ENCODE assay signal across 1 cellular context in the genomic region with DNA sequence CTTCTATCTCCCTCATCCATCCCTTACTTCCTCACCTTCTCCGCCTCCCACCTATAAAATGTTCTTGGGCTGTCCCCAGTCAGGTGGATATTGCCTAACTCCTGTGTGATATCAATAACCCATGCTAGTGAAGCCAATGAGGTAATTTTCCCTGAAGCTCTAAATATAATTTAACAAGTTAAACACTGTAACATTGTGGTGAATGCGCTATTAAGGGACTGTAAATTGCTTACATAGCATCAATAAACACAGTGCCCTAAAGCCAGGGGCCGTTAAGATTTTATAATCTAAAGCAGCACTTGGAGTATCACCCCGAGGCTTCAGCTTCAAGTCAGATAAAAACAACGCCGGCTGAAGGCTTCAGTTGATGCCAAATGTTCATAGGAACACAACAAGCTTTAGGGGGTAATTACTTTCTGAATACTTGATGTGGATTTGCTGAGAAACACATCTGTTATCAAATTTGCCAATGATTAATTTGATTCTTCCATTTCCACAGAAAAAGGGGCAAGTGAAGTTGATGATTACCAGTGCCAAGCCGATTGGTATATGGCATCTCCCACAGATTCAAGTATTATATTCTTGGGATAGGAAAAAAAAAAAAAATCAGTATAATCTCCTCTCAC.
TF ChIP-seq lines count a peak whose summit lies in the region.

No MANE protein-coding gene starts in this region.

TF ChIP-seq in HEK293, 187 proteins besides CTCF, POLR2A, EP300 and RAD21 (continued from another document and continues in another):
- no peak for TF ChIP-seq MEIS1 (CRISPR knock-in tag; IDR thresholded peaks at IDR 0.05; ENCODE audit: borderline replicate concordance)
- TF ChIP-seq ZNF214 (tag by site-specific recombination; IDR thresholded peaks at IDR 0.05; ENCODE audit: borderline replicate concordance), result no peak
- TF ChIP-seq, protein P1, sequence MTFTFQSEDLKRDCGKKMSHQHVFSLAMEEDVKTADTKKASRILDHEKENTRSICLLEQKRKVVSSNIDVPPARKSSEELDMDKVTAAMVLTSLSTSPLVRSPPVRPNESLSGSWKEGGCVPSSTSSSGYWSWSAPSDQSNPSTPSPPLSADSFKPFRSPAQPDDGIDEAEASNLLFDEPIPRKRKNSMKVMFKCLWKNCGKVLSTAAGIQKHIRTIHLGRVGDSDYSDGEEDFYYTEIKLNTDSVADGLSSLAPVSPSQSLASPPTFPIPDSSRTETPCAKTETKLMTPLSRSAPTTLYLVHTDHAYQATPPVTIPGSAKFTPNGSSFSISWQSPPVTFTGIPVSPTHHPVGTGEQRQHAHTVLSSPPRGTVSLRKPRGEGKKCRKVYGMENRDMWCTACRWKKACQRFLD (tag by site-specific recombination; IDR thresholded peaks at IDR 0.05), result no peak
- peak; percentile 51; the same call in 1 of the 2 replicates for TF ChIP-seq OSR2 (tag by site-specific recombination; IDR thresholded peaks at IDR 0.05)
- no peak for TF ChIP-seq ZNF266 (tag by site-specific recombination; IDR thresholded peaks at IDR 0.05; ENCODE audit: low read depth)
- no peak for TF ChIP-seq SP3 (tag by site-specific recombination; IDR thresholded peaks at IDR 0.05)
- TF ChIP-seq, protein P2, sequence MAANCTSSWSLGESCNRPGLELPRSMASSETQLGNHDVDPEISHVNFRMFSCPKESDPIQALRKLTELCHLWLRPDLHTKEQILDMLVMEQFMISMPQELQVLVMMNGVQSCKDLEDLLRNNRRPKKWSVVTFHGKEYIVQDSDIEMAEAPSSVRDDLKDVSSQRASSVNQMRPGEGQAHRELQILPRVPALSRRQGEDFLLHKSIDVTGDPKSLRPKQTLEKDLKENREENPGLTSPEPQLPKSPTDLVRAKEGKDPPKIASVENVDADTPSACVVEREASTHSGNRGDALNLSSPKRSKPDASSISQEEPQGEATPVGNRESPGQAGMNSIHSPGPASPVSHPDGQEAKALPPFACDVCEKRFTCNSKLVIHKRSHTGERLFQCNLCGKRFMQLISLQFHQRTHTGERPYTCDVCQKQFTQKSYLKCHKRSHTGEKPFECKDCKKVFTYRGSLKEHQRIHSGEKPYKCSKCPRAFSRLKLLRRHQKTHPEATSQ (tag by site-specific recombination; IDR thresholded peaks at IDR 0.05), result no peak
- TF ChIP-seq ZNF792 (tag by site-specific recombination; IDR thresholded peaks at IDR 0.05), result no peak
- TF ChIP-seq ZNF501 (tag by site-specific recombination; IDR thresholded peaks at IDR 0.05), result no peak
- no peak for TF ChIP-seq ZFHX2 (tag by site-specific recombination; conservative IDR thresholded peaks at IDR 0.05)
- TF ChIP-seq, protein P3, sequence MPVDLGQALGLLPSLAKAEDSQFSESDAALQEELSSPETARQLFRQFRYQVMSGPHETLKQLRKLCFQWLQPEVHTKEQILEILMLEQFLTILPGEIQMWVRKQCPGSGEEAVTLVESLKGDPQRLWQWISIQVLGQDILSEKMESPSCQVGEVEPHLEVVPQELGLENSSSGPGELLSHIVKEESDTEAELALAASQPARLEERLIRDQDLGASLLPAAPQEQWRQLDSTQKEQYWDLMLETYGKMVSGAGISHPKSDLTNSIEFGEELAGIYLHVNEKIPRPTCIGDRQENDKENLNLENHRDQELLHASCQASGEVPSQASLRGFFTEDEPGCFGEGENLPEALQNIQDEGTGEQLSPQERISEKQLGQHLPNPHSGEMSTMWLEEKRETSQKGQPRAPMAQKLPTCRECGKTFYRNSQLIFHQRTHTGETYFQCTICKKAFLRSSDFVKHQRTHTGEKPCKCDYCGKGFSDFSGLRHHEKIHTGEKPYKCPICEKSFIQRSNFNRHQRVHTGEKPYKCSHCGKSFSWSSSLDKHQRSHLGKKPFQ (tag by site-specific recombination; IDR thresholded peaks at IDR 0.05), result no peak
- no peak for TF ChIP-seq ZNF311 (tag by site-specific recombination; IDR thresholded peaks at IDR 0.05; ENCODE audit: borderline replicate concordance)
- no peak for TF ChIP-seq ZNF473 (tag by site-specific recombination; IDR thresholded peaks at IDR 0.05)
- no peak; the same call in 1 of the 2 replicates for TF ChIP-seq ZBTB8A (tag by site-specific recombination; IDR thresholded peaks at IDR 0.05)
- no peak for TF ChIP-seq ZBTB7A (tag by site-specific recombination; IDR thresholded peaks at IDR 0.05; ENCODE audit: low read depth)
- no peak for TF ChIP-seq ZNF514 (tag by site-specific recombination; IDR thresholded peaks at IDR 0.05)
- TF ChIP-seq KLF7 (tag by site-specific recombination; IDR thresholded peaks at IDR 0.05; ENCODE audit: borderline replicate concordance), result no peak
- no peak for TF ChIP-seq HOXA7 (CRISPR knock-in tag; IDR thresholded peaks at IDR 0.05; ENCODE audit: borderline replicate concordance)
- 0 out of 2 replicates have a peak, but pooled peaks have one; percentile 42 for TF ChIP-seq YY1 (tag by site-specific recombination; IDR thresholded peaks at IDR 0.05)
- TF ChIP-seq ZNF785 (tag by site-specific recombination; IDR thresholded peaks at IDR 0.05), result no peak
- TF ChIP-seq ZNF211 (tag by site-specific recombination; IDR thresholded peaks at IDR 0.05; ENCODE audit: low read depth), result no peak
- TF ChIP-seq, protein P4, sequence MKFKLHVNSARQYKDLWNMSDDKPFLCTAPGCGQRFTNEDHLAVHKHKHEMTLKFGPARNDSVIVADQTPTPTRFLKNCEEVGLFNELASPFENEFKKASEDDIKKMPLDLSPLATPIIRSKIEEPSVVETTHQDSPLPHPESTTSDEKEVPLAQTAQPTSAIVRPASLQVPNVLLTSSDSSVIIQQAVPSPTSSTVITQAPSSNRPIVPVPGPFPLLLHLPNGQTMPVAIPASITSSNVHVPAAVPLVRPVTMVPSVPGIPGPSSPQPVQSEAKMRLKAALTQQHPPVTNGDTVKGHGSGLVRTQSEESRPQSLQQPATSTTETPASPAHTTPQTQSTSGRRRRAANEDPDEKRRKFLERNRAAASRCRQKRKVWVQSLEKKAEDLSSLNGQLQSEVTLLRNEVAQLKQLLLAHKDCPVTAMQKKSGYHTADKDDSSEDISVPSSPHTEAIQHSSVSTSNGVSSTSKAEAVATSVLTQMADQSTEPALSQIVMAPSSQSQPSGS (tag by site-specific recombination; IDR thresholded peaks at IDR 0.05; ENCODE audit: low read depth), result 0 out of 2 replicates have a peak, but pooled peaks have one; percentile 39
- peak; percentile 77 for TF ChIP-seq ZNF843 (tag by site-specific recombination; IDR thresholded peaks at IDR 0.05)
- TF ChIP-seq FEZF1 (tag by site-specific recombination; IDR thresholded peaks at IDR 0.05), result peak; percentile 67
- no peak for TF ChIP-seq ZNF621 (tag by site-specific recombination; IDR thresholded peaks at IDR 0.05)
- no peak for TF ChIP-seq ZNF585B (tag by site-specific recombination; IDR thresholded peaks at IDR 0.05)
- no peak for TF ChIP-seq ZNF416 (tag by site-specific recombination; IDR thresholded peaks at IDR 0.05)
- TF ChIP-seq, protein P5, sequence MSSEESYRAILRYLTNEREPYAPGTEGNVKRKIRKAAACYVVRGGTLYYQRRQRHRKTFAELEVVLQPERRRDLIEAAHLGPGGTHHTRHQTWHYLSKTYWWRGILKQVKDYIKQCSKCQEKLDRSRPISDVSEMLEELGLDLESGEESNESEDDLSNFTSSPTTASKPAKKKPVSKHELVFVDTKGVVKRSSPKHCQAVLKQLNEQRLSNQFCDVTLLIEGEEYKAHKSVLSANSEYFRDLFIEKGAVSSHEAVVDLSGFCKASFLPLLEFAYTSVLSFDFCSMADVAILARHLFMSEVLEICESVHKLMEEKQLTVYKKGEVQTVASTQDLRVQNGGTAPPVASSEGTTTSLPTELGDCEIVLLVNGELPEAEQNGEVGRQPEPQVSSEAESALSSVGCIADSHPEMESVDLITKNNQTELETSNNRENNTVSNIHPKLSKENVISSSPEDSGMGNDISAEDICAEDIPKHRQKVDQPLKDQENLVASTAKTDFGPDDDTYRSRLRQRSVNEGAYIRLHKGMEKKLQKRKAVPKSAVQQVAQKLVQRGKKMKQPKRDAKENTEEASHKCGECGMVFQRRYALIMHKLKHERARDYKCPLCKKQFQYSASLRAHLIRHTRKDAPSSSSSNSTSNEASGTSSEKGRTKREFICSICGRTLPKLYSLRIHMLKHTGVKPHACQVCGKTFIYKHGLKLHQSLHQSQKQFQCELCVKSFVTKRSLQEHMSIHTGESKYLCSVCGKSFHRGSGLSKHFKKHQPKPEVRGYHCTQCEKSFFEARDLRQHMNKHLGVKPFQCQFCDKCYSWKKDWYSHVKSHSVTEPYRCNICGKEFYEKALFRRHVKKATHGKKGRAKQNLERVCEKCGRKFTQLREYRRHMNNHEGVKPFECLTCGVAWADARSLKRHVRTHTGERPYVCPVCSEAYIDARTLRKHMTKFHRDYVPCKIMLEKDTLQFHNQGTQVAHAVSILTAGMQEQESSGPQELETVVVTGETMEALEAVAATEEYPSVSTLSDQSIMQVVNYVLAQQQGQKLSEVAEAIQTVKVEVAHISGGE (tag by site-specific recombination; conservative IDR thresholded peaks at IDR 0.05; ENCODE audit: low read depth), result no peak
- no peak for TF ChIP-seq SP7 (tag by site-specific recombination; IDR thresholded peaks at IDR 0.05)
- TF ChIP-seq, protein P6, sequence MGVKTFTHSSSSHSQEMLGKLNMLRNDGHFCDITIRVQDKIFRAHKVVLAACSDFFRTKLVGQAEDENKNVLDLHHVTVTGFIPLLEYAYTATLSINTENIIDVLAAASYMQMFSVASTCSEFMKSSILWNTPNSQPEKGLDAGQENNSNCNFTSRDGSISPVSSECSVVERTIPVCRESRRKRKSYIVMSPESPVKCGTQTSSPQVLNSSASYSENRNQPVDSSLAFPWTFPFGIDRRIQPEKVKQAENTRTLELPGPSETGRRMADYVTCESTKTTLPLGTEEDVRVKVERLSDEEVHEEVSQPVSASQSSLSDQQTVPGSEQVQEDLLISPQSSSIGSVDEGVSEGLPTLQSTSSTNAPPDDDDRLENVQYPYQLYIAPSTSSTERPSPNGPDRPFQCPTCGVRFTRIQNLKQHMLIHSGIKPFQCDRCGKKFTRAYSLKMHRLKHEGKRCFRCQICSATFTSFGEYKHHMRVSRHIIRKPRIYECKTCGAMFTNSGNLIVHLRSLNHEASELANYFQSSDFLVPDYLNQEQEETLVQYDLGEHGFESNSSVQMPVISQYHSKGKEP (tag by site-specific recombination; IDR thresholded peaks at IDR 0.05), result peak; percentile 37; the same call in 1 of the 2 replicates
- TF ChIP-seq KLF16 (tag by site-specific recombination; IDR thresholded peaks at IDR 0.05), result peak; percentile 54; the same call in 1 of the 2 replicates
- TF ChIP-seq ZNF558 (tag by site-specific recombination; IDR thresholded peaks at IDR 0.05), result no peak
- TF ChIP-seq, protein P7, sequence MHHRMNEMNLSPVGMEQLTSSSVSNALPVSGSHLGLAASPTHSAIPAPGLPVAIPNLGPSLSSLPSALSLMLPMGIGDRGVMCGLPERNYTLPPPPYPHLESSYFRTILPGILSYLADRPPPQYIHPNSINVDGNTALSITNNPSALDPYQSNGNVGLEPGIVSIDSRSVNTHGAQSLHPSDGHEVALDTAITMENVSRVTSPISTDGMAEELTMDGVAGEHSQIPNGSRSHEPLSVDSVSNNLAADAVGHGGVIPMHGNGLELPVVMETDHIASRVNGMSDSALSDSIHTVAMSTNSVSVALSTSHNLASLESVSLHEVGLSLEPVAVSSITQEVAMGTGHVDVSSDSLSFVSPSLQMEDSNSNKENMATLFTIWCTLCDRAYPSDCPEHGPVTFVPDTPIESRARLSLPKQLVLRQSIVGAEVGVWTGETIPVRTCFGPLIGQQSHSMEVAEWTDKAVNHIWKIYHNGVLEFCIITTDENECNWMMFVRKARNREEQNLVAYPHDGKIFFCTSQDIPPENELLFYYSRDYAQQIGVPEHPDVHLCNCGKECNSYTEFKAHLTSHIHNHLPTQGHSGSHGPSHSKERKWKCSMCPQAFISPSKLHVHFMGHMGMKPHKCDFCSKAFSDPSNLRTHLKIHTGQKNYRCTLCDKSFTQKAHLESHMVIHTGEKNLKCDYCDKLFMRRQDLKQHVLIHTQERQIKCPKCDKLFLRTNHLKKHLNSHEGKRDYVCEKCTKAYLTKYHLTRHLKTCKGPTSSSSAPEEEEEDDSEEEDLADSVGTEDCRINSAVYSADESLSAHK (tag by site-specific recombination; IDR thresholded peaks at IDR 0.05), result 0 out of 2 replicates have a peak, but pooled peaks have one; percentile 40
- no peak for TF ChIP-seq ZNF404 (tag by site-specific recombination; IDR thresholded peaks at IDR 0.05)
- TF ChIP-seq ZNF223 (tag by site-specific recombination; IDR thresholded peaks at IDR 0.05), result no peak
- TF ChIP-seq, protein P8, sequence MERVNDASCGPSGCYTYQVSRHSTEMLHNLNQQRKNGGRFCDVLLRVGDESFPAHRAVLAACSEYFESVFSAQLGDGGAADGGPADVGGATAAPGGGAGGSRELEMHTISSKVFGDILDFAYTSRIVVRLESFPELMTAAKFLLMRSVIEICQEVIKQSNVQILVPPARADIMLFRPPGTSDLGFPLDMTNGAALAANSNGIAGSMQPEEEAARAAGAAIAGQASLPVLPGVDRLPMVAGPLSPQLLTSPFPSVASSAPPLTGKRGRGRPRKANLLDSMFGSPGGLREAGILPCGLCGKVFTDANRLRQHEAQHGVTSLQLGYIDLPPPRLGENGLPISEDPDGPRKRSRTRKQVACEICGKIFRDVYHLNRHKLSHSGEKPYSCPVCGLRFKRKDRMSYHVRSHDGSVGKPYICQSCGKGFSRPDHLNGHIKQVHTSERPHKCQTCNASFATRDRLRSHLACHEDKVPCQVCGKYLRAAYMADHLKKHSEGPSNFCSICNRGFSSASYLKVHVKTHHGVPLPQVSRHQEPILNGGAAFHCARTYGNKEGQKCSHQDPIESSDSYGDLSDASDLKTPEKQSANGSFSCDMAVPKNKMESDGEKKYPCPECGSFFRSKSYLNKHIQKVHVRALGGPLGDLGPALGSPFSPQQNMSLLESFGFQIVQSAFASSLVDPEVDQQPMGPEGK (tag by site-specific recombination; IDR thresholded peaks at IDR 0.05), result no peak
- TF ChIP-seq ZNF394 (tag by site-specific recombination; IDR thresholded peaks at IDR 0.05; ENCODE audit: borderline replicate concordance), result peak; percentile 12; the same call in 1 of the 2 replicates
- TF ChIP-seq, protein P9, sequence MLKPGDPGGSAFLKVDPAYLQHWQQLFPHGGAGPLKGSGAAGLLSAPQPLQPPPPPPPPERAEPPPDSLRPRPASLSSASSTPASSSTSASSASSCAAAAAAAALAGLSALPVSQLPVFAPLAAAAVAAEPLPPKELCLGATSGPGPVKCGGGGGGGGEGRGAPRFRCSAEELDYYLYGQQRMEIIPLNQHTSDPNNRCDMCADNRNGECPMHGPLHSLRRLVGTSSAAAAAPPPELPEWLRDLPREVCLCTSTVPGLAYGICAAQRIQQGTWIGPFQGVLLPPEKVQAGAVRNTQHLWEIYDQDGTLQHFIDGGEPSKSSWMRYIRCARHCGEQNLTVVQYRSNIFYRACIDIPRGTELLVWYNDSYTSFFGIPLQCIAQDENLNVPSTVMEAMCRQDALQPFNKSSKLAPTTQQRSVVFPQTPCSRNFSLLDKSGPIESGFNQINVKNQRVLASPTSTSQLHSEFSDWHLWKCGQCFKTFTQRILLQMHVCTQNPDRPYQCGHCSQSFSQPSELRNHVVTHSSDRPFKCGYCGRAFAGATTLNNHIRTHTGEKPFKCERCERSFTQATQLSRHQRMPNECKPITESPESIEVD (tag by site-specific recombination; IDR thresholded peaks at IDR 0.05), result peak; percentile 88
- no peak for TF ChIP-seq ZSCAN16 (tag by site-specific recombination; IDR thresholded peaks at IDR 0.05)
- no peak for TF ChIP-seq BCL11B (tag by site-specific recombination; IDR thresholded peaks at IDR 0.05; ENCODE audit: low read depth)
- no peak for TF ChIP-seq ZNF610 (tag by site-specific recombination; IDR thresholded peaks at IDR 0.05; ENCODE audit: borderline replicate concordance)
- TF ChIP-seq SP2 (tag by site-specific recombination; IDR thresholded peaks at IDR 0.05), result no peak
- TF ChIP-seq ZXDB (tag by site-specific recombination; IDR thresholded peaks at IDR 0.05), result 0 out of 2 replicates have a peak, but pooled peaks have one; percentile 36
